Comparison of ENCODE assay signal across 24 cellular contexts in the genomic region with DNA sequence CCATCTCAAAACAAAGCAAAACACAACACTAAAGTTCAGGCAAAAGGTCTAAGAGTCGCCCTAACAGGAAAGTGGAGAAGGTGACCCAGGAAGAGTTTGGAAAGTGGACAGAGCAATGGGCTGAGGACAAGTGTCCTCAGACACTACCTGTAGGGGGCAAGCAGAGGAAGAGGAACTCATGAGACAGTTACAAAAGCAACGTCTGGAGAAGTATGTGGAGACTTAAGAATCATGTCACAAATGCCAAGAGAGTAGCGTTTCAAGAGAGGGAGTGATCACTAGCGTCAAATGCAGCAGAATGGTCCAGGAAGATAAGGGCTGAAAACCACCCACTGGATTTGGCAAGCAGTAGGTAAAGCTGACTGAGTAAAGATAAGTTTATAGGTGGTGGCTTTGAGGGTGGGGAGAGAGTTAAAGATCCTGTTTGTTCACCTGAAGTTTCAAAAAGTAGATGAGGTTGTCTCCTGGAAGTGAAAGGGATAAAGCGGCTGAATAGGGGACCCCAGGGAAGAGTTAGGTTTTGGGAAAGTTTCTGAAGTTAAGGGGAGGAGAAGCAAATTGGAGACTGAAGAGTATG. TPM values are rescaled to one million over a fixed set of nuclear protein-coding genes. Genes with fewer than 3 reads are reported as not detected.
"Had no signal": no experiment of that assay in that cellular context is flagged by ENCODE, and none has a peak within 500 bp of the region (broad histone marks: within the 10 kb centered on the region; RNA-seq: fewer than 3 reads in every experiment).

No MANE protein-coding gene starts in this region.

- ATAC-seq: activated CD4-positive, CD25-positive, alpha-beta regulatory T cell treated with anti-CD3 and anti-CD28 coated beads, Interleukin-2, amount 50 U/mL, for 24 hours; activated T-cell treated with anti-CD3 and anti-CD28 coated beads, Interleukin-2, amount 50 U/mL, for 4 hours; gastroesophageal sphincter; heart left ventricle; stimulated activated naive CD8-positive, alpha-beta T cell treated with anti-CD3 and anti-CD28 coated beads, Interleukin-15, Interleukin-2, amounts not matched to agents 100 U/mL and 50 U/mL, for 24 hours had no signal

- H3K9me3 Mint-ChIP-seq: activated CD4-positive, alpha-beta T cell treated with anti-CD3 and anti-CD28 coated beads, Interleukin-2, amount 10 ng/mL, durations not matched to agents 7 days and 5 days; activated naive CD4-positive, alpha-beta T cell treated with anti-CD3 and anti-CD28 coated beads, Interleukin-2, amount 10 ng/mL, durations not matched to agents 7 days and 5 days; activated T-cell treated with anti-CD3 and anti-CD28 coated beads, Interleukin-2, amount 50 U/mL, for 4 hours; central memory CD8-positive, alpha-beta T cell; nephron progenitor cell had no signal

- H3K27ac Mint-ChIP-seq: activated CD4-positive, alpha-beta T cell treated with anti-CD3 and anti-CD28 coated beads, Interleukin-2, amount 10 ng/mL, durations not matched to agents 7 days and 5 days; activated naive CD4-positive, alpha-beta T cell treated with anti-CD3 and anti-CD28 coated beads, Interleukin-2, amount 10 ng/mL, durations not matched to agents 7 days and 5 days; nephron progenitor cell had no signal

- H3K36me3 ChIP-seq: uterus had no signal

- H3K4me3 ChIP-seq: colonic mucosa, gastroesophageal sphincter, heart left ventricle, left ventricle myocardium inferior, tibial nerve, uterus had no signal

- H3K9me3 ChIP-seq: colonic mucosa, gastroesophageal sphincter, heart left ventricle, left ventricle myocardium inferior, tibial nerve, uterus had no signal

- DNase-seq: activated CD4-positive, alpha-beta T cell treated with anti-CD3 and anti-CD28 coated beads, Interleukin-2, amount 10 ng/mL, durations not matched to agents 7 days and 5 days; activated CD8-positive, alpha-beta memory T cell treated with anti-CD3 and anti-CD28 coated beads, Interleukin-2, amount 50 U/mL, for 4 hours; activated naive CD4-positive, alpha-beta T cell treated with anti-CD3 and anti-CD28 coated beads, Interleukin-2, amount 10 ng/mL, durations not matched to agents 7 days and 5 days; activated T-cell treated with anti-CD3 and anti-CD28 coated beads, Interleukin-2, amount 50 U/mL, for 4 hours; aorta; colonic mucosa; heart left ventricle; kidney glomerular epithelial cell; left ventricle myocardium inferior; mammary epithelial cell; midbrain; nephron progenitor cell; occipital lobe; posterior cingulate gyrus; stimulated activated CD4-positive, alpha-beta T cell treated with anti-CD3 and anti-CD28 coated beads, Interleukin-12 subunit alpha, Interleukin-12 subunit beta, amount 100 ng/mL, for 4 hours; stimulated activated CD4-positive, alpha-beta T cell treated with anti-CD3 and anti-CD28 coated beads, Interleukin-1b, Interleukin-23, amount 100 ng/mL, for 48 hours; stimulated activated CD8-positive, alpha-beta memory T cell treated with anti-CD3 and anti-CD28 coated beads, Interleukin-4, amount 100 ng/mL, for 48 hours; stimulated activated naive CD8-positive, alpha-beta T cell treated with anti-CD3 and anti-CD28 coated beads, Interleukin-15, Interleukin-2, amounts not matched to agents 100 U/mL and 50 U/mL, for 24 hours; substantia nigra; uterus had no signal

- H3K27ac ChIP-seq: colonic mucosa, gastroesophageal sphincter, left ventricle myocardium inferior, tibial nerve, uterus had no signal

- H3K4me3 Mint-ChIP-seq: activated CD4-positive, alpha-beta T cell treated with anti-CD3 and anti-CD28 coated beads, Interleukin-2, amount 10 ng/mL, durations not matched to agents 7 days and 5 days; activated naive CD4-positive, alpha-beta T cell treated with anti-CD3 and anti-CD28 coated beads, Interleukin-2, amount 10 ng/mL, durations not matched to agents 7 days and 5 days; activated T-cell treated with anti-CD3 and anti-CD28 coated beads, Interleukin-2, amount 50 U/mL, for 4 hours; central memory CD8-positive, alpha-beta T cell; nephron progenitor cell had no signal

- H3K27me3 Mint-ChIP-seq: activated CD4-positive, alpha-beta T cell treated with anti-CD3 and anti-CD28 coated beads, Interleukin-2, amount 10 ng/mL, durations not matched to agents 7 days and 5 days; activated naive CD4-positive, alpha-beta T cell treated with anti-CD3 and anti-CD28 coated beads, Interleukin-2, amount 10 ng/mL, durations not matched to agents 7 days and 5 days; central memory CD8-positive, alpha-beta T cell had no signal

- H3K27me3 ChIP-seq: colonic mucosa, gastroesophageal sphincter, heart left ventricle, tibial nerve, uterus had no signal

RNA-seq across cellular contexts. Expression of a gene that starts 28.7 kb away (rescaled TPM):
- total RNA-seq: occipital lobe had no signal
